ENCODE assay signal across 8 cellular contexts in genomic region chr6:33411632-33412005, GRCh38. TPM values are rescaled to one million over a fixed set of nuclear protein-coding genes. Genes with fewer than 3 reads are reported as not detected.
A peak's percentile ranks its signal among the peaks of the same experiment; 100 is the strongest.
DNase-seq lines count a peak whose midpoint lies in the region; ATAC-seq and TF ChIP-seq lines count a peak whose summit lies in the region.

No MANE protein-coding gene starts in this region.

- peak overlapping the region; percentile 33 to 97 (median 64) for H3K4me3 ChIP-seq in liver (ENCODE audit: low read depth in 1 of 3, low read length in 3 of 3)
- H3K4me3 ChIP-seq in thyroid gland (replicated peaks in 1 of 3), result peak overlapping the region in 2 of 3 donors; percentile 80 to 100

- peaks cover 8 to 31% (median 19%) of the 10 kb centered on the region in 4 donors for H3K36me3 ChIP-seq in liver (ENCODE audit: control insufficient read depth in 4 of 4, insufficient read depth in 3 of 4, low read depth in 1 of 4, low read length in 3 of 4)
- H3K36me3 ChIP-seq in thyroid gland, result peaks cover 31 to 32% of the 10 kb centered on the region in 2 donors

- intact Hi-C loops in thyroid gland (cut with DNase I), result no loop called here

- H3K4me1 Mint-ChIP-seq in activated CD4-positive, alpha-beta T cell treated with anti-CD3 and anti-CD28 coated beads, Interleukin-2, amount 10 ng/mL, durations not matched to agents 7 days and 5 days, result peaks cover 65% of the 10 kb centered on the region

- POLR2A ChIA-PET in activated CD4-positive, alpha-beta T cell treated with anti-CD3 and anti-CD28 coated beads, Interleukin-2, amount 10 ng/mL, durations not matched to agents 7 days and 5 days (lab: Charles Lee), result interaction anchor here (0.6 kb wide), 1 partner anchor 159 kb away, joined by 4 read pairs; no protein-coding TSS in a partner anchor

- no peaks in the 10 kb centered on the region for H3K27me3 Mint-ChIP-seq in activated CD4-positive, alpha-beta T cell treated with anti-CD3 and anti-CD28 coated beads, Interleukin-2, amount 10 ng/mL, durations not matched to agents 7 days and 5 days

- H3K9me3 ChIP-seq in liver (ENCODE audit: control insufficient read depth in 4 of 4, low read length in 3 of 4), result no peaks in the 10 kb centered on the region
- no peaks in the 10 kb centered on the region for H3K9me3 ChIP-seq in thyroid gland

- H3K27ac Mint-ChIP-seq in activated CD4-positive, alpha-beta T cell treated with anti-CD3 and anti-CD28 coated beads, Interleukin-2, amount 10 ng/mL, durations not matched to agents 7 days and 5 days, result peak overlapping the region; percentile 82

- no peak for TF ChIP-seq RAD21 in liver (IDR thresholded peaks at IDR 0.05)

- CTCF ChIA-PET in activated CD4-positive, alpha-beta T cell treated with anti-CD3 and anti-CD28 coated beads, Interleukin-2, amount 10 ng/mL, durations not matched to agents 7 days and 5 days (lab: Charles Lee), result interaction anchor here (1.1 kb wide), 1 partner anchor 15 kb away, joined by 3 read pairs; no protein-coding TSS in a partner anchor

- no peak for TF ChIP-seq POLR2A in thyroid gland (IDR thresholded peaks at IDR 0.05)

- WGBS in liver, result 65% methylated on average over 6 of the region's 6 CpGs
- WGBS in thyroid gland, 2 donors, result 52 to 59% methylated on average over 6 of the region's 6 CpGs

- H3K9me3 Mint-ChIP-seq in activated CD4-positive, alpha-beta T cell treated with anti-CD3 and anti-CD28 coated beads, Interleukin-2, amount 10 ng/mL, durations not matched to agents 7 days and 5 days, result no peaks in the 10 kb centered on the region

- peak overlapping the region; percentile 94 for H3K27ac ChIP-seq in angular gyrus (ENCODE audit: low read depth, low read length)
- H3K27ac ChIP-seq in liver (ENCODE audit: low read depth in 1 of 2, low read length in 2 of 2), result peak overlapping the region; percentile 77 to 94
- peak overlapping the region; percentile 93 to 99 (median 93) for H3K27ac ChIP-seq in thyroid gland

- no peak for ATAC-seq in HG03469 (IDR thresholded peaks at IDR 0.05; ENCODE audit: unreplicated experiment)

- H3K27me3 ChIP-seq in liver (ENCODE audit: control insufficient read depth in 4 of 4, insufficient read depth in 4 of 4, low read length in 3 of 4) (no peaks in the 10 kb centered on the region), thyroid gland (no peaks in the 10 kb centered on the region)

- H3K4me1 ChIP-seq in liver (ENCODE audit: control insufficient read depth in 4 of 4, insufficient read depth in 4 of 4, low read length in 3 of 4), result peaks cover 9 to 28% (median 19%) of the 10 kb centered on the region in 4 donors
- peaks cover 10 to 32% of the 10 kb centered on the region in 2 donors for H3K4me1 ChIP-seq in thyroid gland

- H3K36me3 Mint-ChIP-seq in activated CD4-positive, alpha-beta T cell treated with anti-CD3 and anti-CD28 coated beads, Interleukin-2, amount 10 ng/mL, durations not matched to agents 7 days and 5 days (ENCODE audit: low read depth), result peaks cover 53% of the 10 kb centered on the region

- DNase-seq in activated CD4-positive, alpha-beta T cell treated with anti-CD3 and anti-CD28 coated beads, Interleukin-2, amount 10 ng/mL, durations not matched to agents 7 days and 5 days, result no peak
- no peak for DNase-seq in activated CD4-positive, alpha-beta T cell treated with anti-CD3 and anti-CD28 coated beads, Interleukin-2, amount 50 U/mL, for 1 hour
- no peak for DNase-seq in thyroid gland
- DNase-seq in effector CD8-positive, alpha-beta T cell (lab: John Stamatoyannopoulos, UW), result no peak
- DNase-seq in amniotic stem cell (lab: John Stamatoyannopoulos, UW), result no peak

- peak overlapping the region; percentile 74 for H3K4me3 Mint-ChIP-seq in activated CD4-positive, alpha-beta T cell treated with anti-CD3 and anti-CD28 coated beads, Interleukin-2, amount 10 ng/mL, durations not matched to agents 7 days and 5 days

- H3K9ac ChIP-seq in liver (ENCODE audit: low read depth in 1 of 2, low read length in 2 of 2), result peak overlapping the region; percentile 75

- TF ChIP-seq CTCF in liver (IDR thresholded peaks at IDR 0.05; ENCODE audit: low read depth, low read length, missing input control) (no peak), thyroid gland (IDR thresholded peaks at IDR 0.05) (no peak)

TF ChIP-seq in liver, 16 proteins besides CTCF, POLR2A, EP300 and RAD21 (continues in another document):
- TF ChIP-seq ATF3 (IDR thresholded peaks at IDR 0.05), result no peak
- TF ChIP-seq MAX (IDR thresholded peaks at IDR 0.05), result no peak
- no peak for TF ChIP-seq SP1 (IDR thresholded peaks at IDR 0.05)
- TF ChIP-seq GABPA (IDR thresholded peaks at IDR 0.05 in 1 of 2, conservative IDR thresholded peaks at IDR 0.05 in 1 of 2), result no peak
- no peak for TF ChIP-seq HNF4G (IDR thresholded peaks at IDR 0.05)
- no peak for TF ChIP-seq NR2F2 (IDR thresholded peaks at IDR 0.05)
- TF ChIP-seq HNF4A (conservative IDR thresholded peaks at IDR 0.05), result no peak
- no peak for TF ChIP-seq FOXA2 (IDR thresholded peaks at IDR 0.05)
- no peak for TF ChIP-seq JUND (IDR thresholded peaks at IDR 0.05)
- TF ChIP-seq ZBTB33 (IDR thresholded peaks at IDR 0.05), result no peak
- no peak for TF ChIP-seq FOXA1 (IDR thresholded peaks at IDR 0.05)
- TF ChIP-seq TAF1 (conservative IDR thresholded peaks at IDR 0.05), result no peak
- no peak for TF ChIP-seq YY1 (IDR thresholded peaks at IDR 0.05)
- no peak for TF ChIP-seq EGR1 (IDR thresholded peaks at IDR 0.05; ENCODE audit: low read depth in 2 of 2)

RNA-seq across cellular contexts. Expression of gene PHF1, which starts 0.8 kb away (rescaled TPM):
- total RNA-seq in activated CD4-positive, alpha-beta T cell treated with anti-CD3 and anti-CD28 coated beads, Interleukin-2, amount 10 ng/mL, durations not matched to agents 7 days and 5 days, result 10 to 100 TPM; 34.2 to 37.7 TPM
- total RNA-seq in liver (10 to 100 TPM in 1 of 2 donors, 1 to 10 TPM in 1; 7.2 to 13.5 TPM), thyroid gland (100 to 1,000 TPM in 1 of 4 donors, 10 to 100 TPM in 3; 75.3 to 109 (median 88.5) TPM)
- polyA plus RNA-seq in liver, result 10 to 100 TPM in 1 of 2 donors, 1 to 10 TPM in 1; 9.9 to 13.1 TPM

RNA-seq across cellular contexts. Expression of gene CUTA, which starts 6.3 kb away (rescaled TPM):
- total RNA-seq in activated CD4-positive, alpha-beta T cell treated with anti-CD3 and anti-CD28 coated beads, Interleukin-2, amount 10 ng/mL, durations not matched to agents 7 days and 5 days, result 100 to 1,000 TPM; 191 to 207 TPM
- total RNA-seq in liver, result 10 to 100 TPM; 33.1 to 46.0 TPM
- polyA plus RNA-seq in liver, result 100 to 1,000 TPM; 140 to 164 TPM
- 100 to 1,000 TPM; 165 to 296 (median 257) TPM for total RNA-seq in thyroid gland

RNA-seq across cellular contexts. Expression of gene SYNGAP1, which starts 8.2 kb away (rescaled TPM):
- total RNA-seq in activated CD4-positive, alpha-beta T cell treated with anti-CD3 and anti-CD28 coated beads, Interleukin-2, amount 10 ng/mL, durations not matched to agents 7 days and 5 days, result 10 to 100 TPM; 42.9 to 44.9 TPM
- total RNA-seq in liver, result 1 to 10 TPM; 1.1 to 1.8 TPM
- polyA plus RNA-seq in liver, result 1 to 10 TPM in 1 of 2 donors, under 1 TPM in 1; 0.32 to 1.2 TPM
- 10 to 100 TPM in 3 of 4 donors, 1 to 10 TPM in 1; 10.0 to 15.3 (median 12.2) TPM for total RNA-seq in thyroid gland

RNA-seq across cellular contexts. Expression of gene KIFC1, which starts 20.0 kb away (rescaled TPM):
- total RNA-seq in activated CD4-positive, alpha-beta T cell treated with anti-CD3 and anti-CD28 coated beads, Interleukin-2, amount 10 ng/mL, durations not matched to agents 7 days and 5 days, result 100 to 1,000 TPM; 157 to 167 TPM
- total RNA-seq in liver (10 to 100 TPM in 1 of 2 donors, under 1 TPM in 1; 0.08 to 30.0 TPM), thyroid gland (1 to 10 TPM in 2 of 4 donors, under 1 TPM in 2; 0.13 to 4.3 (median 0.91) TPM)
- 1 to 10 TPM in 1 of 2 donors, under 1 TPM in 1; 0.29 to 2.2 TPM for polyA plus RNA-seq in liver

RNA-seq across cellular contexts. Expression of gene ZBTB9, which starts 42.8 kb away (rescaled TPM):
- total RNA-seq in activated CD4-positive, alpha-beta T cell treated with anti-CD3 and anti-CD28 coated beads, Interleukin-2, amount 10 ng/mL, durations not matched to agents 7 days and 5 days, result 1 to 10 TPM; 9.0 to 9.9 TPM
- total RNA-seq in liver (1 to 10 TPM; 1.6 to 3.4 TPM), thyroid gland (1 to 10 TPM; 4.1 to 5.9 (median 4.6) TPM)
- polyA plus RNA-seq in liver, result 1 to 10 TPM; 1.1 to 3.0 TPM
